Comparison of ENCODE assay signal across 13 cellular contexts in genomic region chr19:7272856-7273578, GRCh38. TPM values are rescaled to one million over a fixed set of nuclear protein-coding genes. Genes with fewer than 3 reads are reported as not detected.
DNase-seq lines count a peak whose midpoint lies in the region; ATAC-seq and TF ChIP-seq lines count a peak whose summit lies in the region.
"Had no signal": no experiment of that assay in that cellular context is flagged by ENCODE, and none has a peak within 500 bp of the region (broad histone marks: within the 10 kb centered on the region; RNA-seq: fewer than 3 reads in every experiment).

No MANE protein-coding gene starts in this region.

- peak overlapping the region; percentile 70 for H3K4me3 Mint-ChIP-seq in natural killer cell treated with Interleukin-12 subunit alpha and Interleukin-12 subunit beta and Interleukin-15 and Interleukin-18, amount 100 ng/mL, for 72 hours
- H3K4me3 Mint-ChIP-seq in natural killer cell, result no peak overlapping the region
- H3K4me3 Mint-ChIP-seq: brain; nephron; stimulated activated naive CD8-positive, alpha-beta T cell treated with anti-CD3 and anti-CD28 coated beads, Interleukin-15, Interleukin-2, amounts not matched to agents 100 ng/mL and 50 ng/mL, for 24 hours had no signal

- no peaks in the 10 kb centered on the region for H3K36me3 Mint-ChIP-seq in natural killer cell treated with Interleukin-12 subunit alpha and Interleukin-12 subunit beta and Interleukin-15 and Interleukin-18, amount 100 ng/mL, for 72 hours
- no peaks in the 10 kb centered on the region for H3K36me3 Mint-ChIP-seq in natural killer cell

- intact Hi-C loops in natural killer cell (cut with micrococcal nuclease) (no loop called here), mucosa of descending colon (cut with DNase I, micrococcal nuclease) (no loop called here)

- H3K4me3 ChIP-seq in mucosa of descending colon, result no peak overlapping the region
- H3K4me3 ChIP-seq: A549 had no signal

- TF ChIP-seq CTCF in natural killer cell (IDR thresholded peaks at IDR 0.05), result no peak
- TF ChIP-seq CTCF in mucosa of descending colon (IDR thresholded peaks at IDR 0.05), result no peak

- H3K4me1 Mint-ChIP-seq in natural killer cell treated with Interleukin-12 subunit alpha and Interleukin-12 subunit beta and Interleukin-15 and Interleukin-18, amount 100 ng/mL, for 72 hours (ENCODE audit: low read depth in 2 of 2), result peaks cover 15 to 21% of the 10 kb centered on the region in 2 donors
- H3K4me1 Mint-ChIP-seq in natural killer cell, result peaks cover 8 to 9% of the 10 kb centered on the region in 2 donors
- H3K4me1 Mint-ChIP-seq: nephron had no signal

- H3K36me3 ChIP-seq in mucosa of descending colon (ENCODE audit: low read depth), result peaks cover 3% of the 10 kb centered on the region

- no peak for DNase-seq in natural killer cell treated with Interleukin-12 subunit alpha and Interleukin-12 subunit beta and Interleukin-15 and Interleukin-18, amount 100 ng/mL, for 72 hours (ENCODE audit: low spot score)
- DNase-seq in natural killer cell (no peak), OCI-M1 (lab: John Stamatoyannopoulos, UW) (peak; percentile 42), DMS114 treated with DMSO at 0.1 percent for 48 hours (lab: John Stamatoyannopoulos, UW; ENCODE audit: unreplicated experiment) (no peak), mucosa of descending colon (no peak), pons (ENCODE audit: low spot score) (no peak)
- no peak for DNase-seq in central memory CD4-positive, alpha-beta T cell
- DNase-seq: stimulated activated CD4-positive, alpha-beta T cell treated with anti-CD3 and anti-CD28 coated beads, Interleukin-15, amount 100 ng/mL, for 24 hours had no signal

- peaks cover 0 to 6% of the 10 kb centered on the region in 2 donors for H3K27me3 Mint-ChIP-seq in natural killer cell treated with Interleukin-12 subunit alpha and Interleukin-12 subunit beta and Interleukin-15 and Interleukin-18, amount 100 ng/mL, for 72 hours
- H3K27me3 Mint-ChIP-seq in natural killer cell (ENCODE audit: low read depth in 2 of 2), result peaks cover 0 to 2% of the 10 kb centered on the region in 2 donors
- H3K27me3 Mint-ChIP-seq: brain; stimulated activated naive CD8-positive, alpha-beta T cell treated with anti-CD3 and anti-CD28 coated beads, Interleukin-15, Interleukin-2, amounts not matched to agents 100 ng/mL and 50 ng/mL, for 24 hours had no signal

- H3K9me3 ChIP-seq in mucosa of descending colon, result no peaks in the 10 kb centered on the region
- H3K9me3 ChIP-seq: A549 had no signal

- ATAC-seq in natural killer cell treated with Interleukin-12 subunit alpha and Interleukin-12 subunit beta and Interleukin-15 and Interleukin-18, amount 100 ng/mL, for 72 hours, result peak; percentile 86 to 93
- ATAC-seq in natural killer cell, result no peak
- peak; percentile 63 for ATAC-seq in HG03196 (IDR thresholded peaks at IDR 0.05; ENCODE audit: unreplicated experiment)
- no peak for ATAC-seq in mucosa of descending colon
- ATAC-seq: A549 had no signal

- no peaks in the 10 kb centered on the region for H3K9me3 Mint-ChIP-seq in natural killer cell treated with Interleukin-12 subunit alpha and Interleukin-12 subunit beta and Interleukin-15 and Interleukin-18, amount 100 ng/mL, for 72 hours
- H3K9me3 Mint-ChIP-seq in natural killer cell, result no peaks in the 10 kb centered on the region
- H3K9me3 Mint-ChIP-seq: nephron; stimulated activated naive CD8-positive, alpha-beta T cell treated with anti-CD3 and anti-CD28 coated beads, Interleukin-15, Interleukin-2, amounts not matched to agents 100 ng/mL and 50 ng/mL, for 24 hours had no signal

- H3K4me1 ChIP-seq in mucosa of descending colon (ENCODE audit: low read depth), result peaks cover 6% of the 10 kb centered on the region
- H3K4me1 ChIP-seq: A549 had no signal

- H3K27ac Mint-ChIP-seq in natural killer cell treated with Interleukin-12 subunit alpha and Interleukin-12 subunit beta and Interleukin-15 and Interleukin-18, amount 100 ng/mL, for 72 hours, result peak overlapping the region; percentile 82 to 91
- H3K27ac Mint-ChIP-seq in natural killer cell, result no peak overlapping the region
- H3K27ac Mint-ChIP-seq: nephron; stimulated activated naive CD8-positive, alpha-beta T cell treated with anti-CD3 and anti-CD28 coated beads, Interleukin-15, Interleukin-2, amounts not matched to agents 100 ng/mL and 50 ng/mL, for 24 hours had no signal

RNA-seq across cellular contexts. Expression of gene INSR, which starts 21.2 kb away (rescaled TPM):
- 1 to 10 TPM; 1.1 to 1.7 TPM for total RNA-seq in natural killer cell treated with Interleukin-12 subunit alpha and Interleukin-12 subunit beta and Interleukin-15 and Interleukin-18, amount 100 ng/mL, for 72 hours
- total RNA-seq in natural killer cell (1 to 10 TPM in 2 of 3 donors, under 1 TPM in 1; 0.50 to 4.9 (median 2.0) TPM), mucosa of descending colon (100 to 1,000 TPM in 1 of 3 donors, 10 to 100 TPM in 2; 74.9 to 109 (median 91.2) TPM)

Comparison
In these comparisons a context has a peak if more than half of its experiments do, and no peak if none do; other contexts are left out.
1. ATAC-seq: peak in natural killer cell treated with Interleukin-12 subunit alpha and Interleukin-12 subunit beta and Interleukin-15 and Interleukin-18, amount 100 ng/mL, for 72 hours (2 of 2) and HG03196 (single experiment); none in natural killer cell (0 of 3) and mucosa of descending colon (single experiment).
2. H3K27ac Mint-ChIP-seq: peak in natural killer cell treated with Interleukin-12 subunit alpha and Interleukin-12 subunit beta and Interleukin-15 and Interleukin-18, amount 100 ng/mL, for 72 hours (2 of 2); none in natural killer cell (0 of 2).
3. RNA of gene INSR, which starts 21.2 kb away (total RNA-seq): 74.9 to 109 TPM in mucosa of descending colon; 0.50 to 4.9 TPM in natural killer cell and 1.1 to 1.7 TPM in natural killer cell treated with Interleukin-12 subunit alpha and Interleukin-12 subunit beta and Interleukin-15 and Interleukin-18, amount 100 ng/mL, for 72 hours; every median in the first group is over 10 times any median in the second.